In the genomic region with DNA sequence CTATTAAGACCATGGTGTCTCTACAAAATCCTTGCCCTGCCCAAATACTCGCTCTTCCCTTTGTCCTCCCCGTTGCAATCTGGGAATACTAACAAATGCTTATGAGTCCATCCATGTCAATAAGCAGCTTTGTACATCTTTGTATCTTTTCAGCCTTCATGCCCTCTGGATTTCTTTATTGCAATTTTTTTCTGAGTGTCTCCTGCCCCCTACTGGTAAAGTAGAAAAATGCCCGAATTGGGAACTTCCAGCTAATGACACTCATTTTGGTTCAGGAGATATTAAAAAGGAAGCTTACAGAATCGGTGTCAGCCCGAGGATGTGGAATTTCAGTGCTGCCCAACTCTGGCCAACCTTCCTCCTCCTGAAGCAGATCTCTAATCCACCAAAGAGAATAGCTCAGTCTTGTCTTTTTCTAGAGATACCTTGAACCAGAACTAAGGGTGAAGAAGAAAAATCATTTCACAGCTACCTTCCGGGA, we compare ENCODE assay signal across 8 cellular contexts. TPM values are rescaled to one million over a fixed set of nuclear protein-coding genes. Genes with fewer than 3 reads are reported as not detected.
DNase-seq lines count a peak whose midpoint lies in the region; ATAC-seq, FAIRE-seq and TF ChIP-seq lines count a peak whose summit lies in the region.

No MANE protein-coding gene starts in this region.

- H2AFZ ChIP-seq in GM23338: no peak overlapping the region
- H2AFZ ChIP-seq in keratinocyte (ENCODE audit: control insufficient read depth, low read length): no peak overlapping the region

- peaks cover 48% of the 10 kb centered on the region for H3F3A ChIP-seq in GM23338 (replicated peaks; ENCODE audit: low read depth)

- H3K9me3 ChIP-seq in keratinocyte (ENCODE audit: control insufficient read depth, low read depth, low read length): no peaks in the 10 kb centered on the region
- no peaks in the 10 kb centered on the region for H3K9me3 ChIP-seq in thoracic aorta

- H3K79me2 ChIP-seq in GM23338 (replicated peaks; ENCODE audit: insufficient read depth) (no peaks in the 10 kb centered on the region), keratinocyte (ENCODE audit: control insufficient read depth, insufficient read depth, low read length) (no peaks in the 10 kb centered on the region)

- DNase-seq in CD14-positive monocyte (ENCODE audit: low spot score) (no peak), GM23338 (ENCODE audit: low spot score) (peak; percentile 52), NCI-H748 (lab: John Stamatoyannopoulos, UW; ENCODE audit: unreplicated experiment) (peak; percentile 46), astrocyte of the hippocampus (ENCODE audit: low read depth, low spot score) (peak; percentile 61), keratinocyte (ENCODE audit: low read depth, low spot score) (no peak), thoracic aorta (ENCODE audit: low spot score) (no peak)

- H3K27ac ChIP-seq in GM23338 (ENCODE audit: low read depth) (no peak overlapping the region), keratinocyte (ENCODE audit: control insufficient read depth, insufficient read depth, low read length) (no peak overlapping the region), thoracic aorta (no peak overlapping the region)

- H3K27me3 Mint-ChIP-seq in CD14-positive monocyte (ENCODE audit: low read depth in 3 of 3): peaks cover 0 to 3% (median 0%) of the 10 kb centered on the region in 3 donors
- H3K27me3 Mint-ChIP-seq in GM23338 (ENCODE audit: insufficient read depth, low read depth, poor library complexity): peaks cover 19% of the 10 kb centered on the region

- H3K9ac ChIP-seq in keratinocyte (ENCODE audit: control insufficient read depth, extremely low read depth, insufficient read depth, low read length): no peak overlapping the region

- no peak for ATAC-seq in GM23338
- ATAC-seq in thoracic aorta (ENCODE audit: insufficient number of reproducible peaks, low FRiP score, low read depth): no peak
- ATAC-seq in GM18520 (IDR thresholded peaks at IDR 0.05; ENCODE audit: unreplicated experiment): no peak
- no peak for ATAC-seq in GM19351 (IDR thresholded peaks at IDR 0.05; ENCODE audit: unreplicated experiment)

- no peaks in the 10 kb centered on the region for H3K9me3 Mint-ChIP-seq in CD14-positive monocyte
- no peaks in the 10 kb centered on the region for H3K9me3 Mint-ChIP-seq in GM23338

- no peaks in the 10 kb centered on the region for H3K9me2 ChIP-seq in GM23338 (ENCODE audit: insufficient read depth)

- H3K4me1 ChIP-seq in GM23338 (ENCODE audit: insufficient read depth): no peaks in the 10 kb centered on the region
- H3K4me1 ChIP-seq in keratinocyte (ENCODE audit: control insufficient read depth, extremely low read depth, insufficient read depth, low read length): no peaks in the 10 kb centered on the region
- H3K4me1 ChIP-seq in thoracic aorta (ENCODE audit: control insufficient read depth in 1 of 2, low read depth in 2 of 2): peaks cover 0 to 7% of the 10 kb centered on the region in 2 donors

- dilution Hi-C loops in keratinocyte (cut with MboI; ENCODE audit: extremely low pct_ligation_motif_present, low sequenced_read_pairs): no loop called here

- H3K27me3 ChIP-seq in GM23338 (ENCODE audit: insufficient read depth): no peaks in the 10 kb centered on the region
- H3K27me3 ChIP-seq in keratinocyte (ENCODE audit: control insufficient read depth, extremely low read depth, insufficient read depth, low read length): no peaks in the 10 kb centered on the region
- H3K27me3 ChIP-seq in thoracic aorta (replicated peaks; ENCODE audit: insufficient read depth): no peaks in the 10 kb centered on the region

- no peaks in the 10 kb centered on the region for H3K9me1 ChIP-seq in keratinocyte (ENCODE audit: control insufficient read depth, extremely low read depth, insufficient read depth, low read length)

- H3K4me3 ChIP-seq in GM23338 (no peak overlapping the region), keratinocyte (ENCODE audit: control insufficient read depth in 2 of 3, extremely low read depth in 1 of 3, insufficient read depth in 2 of 3, low read depth in 1 of 3, low read length in 3 of 3) (no peak overlapping the region), thoracic aorta (no peak overlapping the region)

- H3K27ac Mint-ChIP-seq in CD14-positive monocyte (peak overlapping the region in 6 of 7 donors; percentile 1 to 86 (median 70)), GM23338 (no peak overlapping the region)

- H3K36me3 ChIP-seq in GM23338 (ENCODE audit: insufficient read depth): peaks cover 29% of the 10 kb centered on the region
- peaks cover 41 to 56% of the 10 kb centered on the region in 2 experiments for H3K36me3 ChIP-seq in keratinocyte (ENCODE audit: control insufficient read depth in 2 of 2, extremely low read depth in 1 of 2, insufficient read depth in 2 of 2, low read length in 2 of 2)
- H3K36me3 ChIP-seq in thoracic aorta: peaks cover 58% of the 10 kb centered on the region

- FAIRE-seq in keratinocyte (lab: Jason Lieb, UNC): no peak

- TF ChIP-seq CTCF in CD14-positive monocyte (IDR thresholded peaks at IDR 0.05) (peak; percentile 83), GM23338 (conservative IDR thresholded peaks at IDR 0.05; ENCODE audit: low read depth in 2 of 2) (peak; percentile 67 to 98), keratinocyte (optimal IDR thresholded peaks at IDR 0.05 in 1 of 3, IDR thresholded peaks at IDR 0.05 in 1 of 3, conservative IDR thresholded peaks at IDR 0.05 in 1 of 3; ENCODE audit: extremely low read depth in 1 of 3, insufficient read depth in 2 of 3, low read length in 3 of 3) (peak; percentile 1 to 67 (median 60)), thoracic aorta (IDR thresholded peaks at IDR 0.05) (peak; percentile 73)

- H3K4me2 ChIP-seq in GM23338: no peak overlapping the region
- no peak overlapping the region for H3K4me2 ChIP-seq in keratinocyte (ENCODE audit: control insufficient read depth, extremely low read depth, insufficient read depth, low read depth, low read length)

- H4K20me1 ChIP-seq in GM23338 (replicated peaks; ENCODE audit: insufficient read depth) (peaks cover 8% of the 10 kb centered on the region; the same call in 1 of the 2 replicates), keratinocyte (ENCODE audit: control insufficient read depth, extremely low read depth, insufficient read depth, low read length) (peaks cover 4% of the 10 kb centered on the region)

- intact Hi-C loops in CD14-positive monocyte (cut with micrococcal nuclease): loop anchor here (2.0 to 10.0 kb wide), 3 partner anchors 55 to 427 kb away; no protein-coding TSS in a partner anchor

- H3K36me3 Mint-ChIP-seq in CD14-positive monocyte (peaks cover 85 to 88% of the 10 kb centered on the region in 2 donors), GM23338 (ENCODE audit: low read depth) (peaks cover 70% of the 10 kb centered on the region)

- H3K4me3 Mint-ChIP-seq in CD14-positive monocyte: no peak overlapping the region
- H3K4me3 Mint-ChIP-seq in GM23338: no peak overlapping the region

- H3K4me1 Mint-ChIP-seq in CD14-positive monocyte (peaks cover 31% of the 10 kb centered on the region), GM23338 (no peaks in the 10 kb centered on the region; the same call in none of the 3 replicates)

TF ChIP-seq in GM23338, 12 proteins besides CTCF, POLR2A, EP300 and RAD21 (continues in another document):
- no peak for TF ChIP-seq CREB1 (CRISPR knock-in tag; IDR thresholded peaks at IDR 0.05; ENCODE audit: low read depth)

RNA-seq across cellular contexts. Expression of gene SH2B3, which starts 46.0 kb away (rescaled TPM):
- polyA plus RNA-seq in CD14-positive monocyte (10 to 100 TPM; 15.2 to 33.5 TPM), GM23338 (2016; fragmentation: Nextera tagmentation; extraction: Ambion mirVana) (7.6 and 8.1 TPM in 2 replicates), keratinocyte (4.2 to 11.3 TPM (median 7.7 TPM) in 3 replicates)
- 59.0 and 59.3 TPM in 2 replicates for total RNA-seq in GM23338 (2014; rRNA removed; shearing (Covaris generic))
- 0.30 TPM for polyA plus RNA-seq in keratinocyte (2011; ENCODE audit: low read depth)
- polyA plus RNA-seq in keratinocyte (2011; cell fraction: cytosol; rRNA removed): 7.7 and 8.1 TPM in 2 replicates
- 7.7 and 8.3 TPM in 2 replicates for polyA plus RNA-seq in keratinocyte (2011; cell fraction: nucleus; rRNA removed)
- polyA plus RNA-seq in keratinocyte (2012; ENCODE audit: low replicate concordance): 0.87 and 7.8 TPM in 2 replicates
- polyA minus RNA-seq in keratinocyte: 4.7 to 21.2 TPM (median 7.5 TPM) in 3 replicates
- 9.0 TPM for polyA minus RNA-seq in keratinocyte (2011; cell fraction: cytosol; rRNA and poly(A)+ RNA removed)
- polyA minus RNA-seq in keratinocyte (2011; cell fraction: nucleus; rRNA and poly(A)+ RNA removed): 4.4 and 6.1 TPM in 2 replicates
- total RNA-seq in thoracic aorta: 100 to 1,000 TPM in 1 of 2 donors, 10 to 100 TPM in 1; 48.6 to 117 TPM

Comparison
In these comparisons a context has a peak if more than half of its experiments do, and no peak if none do; other contexts are left out.
1. DNase-seq: peak in GM23338 (single experiment), NCI-H748 (single experiment) and astrocyte of the hippocampus (single experiment); none in CD14-positive monocyte (single experiment), keratinocyte (single experiment) and thoracic aorta (single experiment).
2. Peak in every context shown above with its lines, with median percentiles within 50 percentile points of each other: CTCF ChIP-seq.